Comparison of ENCODE assay signal across 1 cellular context in genomic region chr12:2633176-2633824, GRCh38.
TF ChIP-seq lines count a peak whose summit lies in the region.

No MANE protein-coding gene starts in this region.

TF ChIP-seq in WTC11, 78 proteins besides CTCF, POLR2A, EP300 and RAD21 (continued from another document):
- TF ChIP-seq ZNF512 (CRISPR knock-in tag; IDR thresholded peaks at IDR 0.05; ENCODE audit: borderline replicate concordance) (no peak), NR3C1 (CRISPR knock-in tag; conservative IDR thresholded peaks at IDR 0.05; ENCODE audit: low read depth) (no peak)
